In genomic region chr7:88106430-88106829, GRCh38 we compare ENCODE assay signal across 15 cellular contexts.
"Had no signal": no experiment of that assay in that cellular context is flagged by ENCODE, and none has a peak within 500 bp of the region (broad histone marks: within the 10 kb centered on the region; RNA-seq: fewer than 3 reads in every experiment).

No MANE protein-coding gene starts in this region.

- H3K4me3 Mint-ChIP-seq: activated naive CD4-positive, alpha-beta T cell treated with anti-CD3 and anti-CD28 coated beads, Interleukin-2, amount 10 ng/mL, durations not matched to agents 7 days and 5 days; naive thymus-derived CD4-positive, alpha-beta T cell; T-cell had no signal

- H3K36me3 Mint-ChIP-seq: activated naive CD4-positive, alpha-beta T cell treated with anti-CD3 and anti-CD28 coated beads, Interleukin-2, amount 10 ng/mL, durations not matched to agents 7 days and 5 days; naive thymus-derived CD4-positive, alpha-beta T cell; T-cell had no signal

- H3K27ac Mint-ChIP-seq: activated naive CD4-positive, alpha-beta T cell treated with anti-CD3 and anti-CD28 coated beads, Interleukin-2, amount 10 ng/mL, durations not matched to agents 7 days and 5 days; naive thymus-derived CD4-positive, alpha-beta T cell; T-cell had no signal

- H3K27me3 Mint-ChIP-seq: activated naive CD4-positive, alpha-beta T cell treated with anti-CD3 and anti-CD28 coated beads, Interleukin-2, amount 10 ng/mL, durations not matched to agents 7 days and 5 days; naive thymus-derived CD4-positive, alpha-beta T cell; T-cell had no signal

- H3K9me3 Mint-ChIP-seq: activated naive CD4-positive, alpha-beta T cell treated with anti-CD3 and anti-CD28 coated beads, Interleukin-2, amount 10 ng/mL, durations not matched to agents 7 days and 5 days; T-cell had no signal

- H3K4me1 Mint-ChIP-seq: activated naive CD4-positive, alpha-beta T cell treated with anti-CD3 and anti-CD28 coated beads, Interleukin-2, amount 10 ng/mL, durations not matched to agents 7 days and 5 days; T-cell had no signal

- DNase-seq: activated CD8-positive, alpha-beta memory T cell treated with anti-CD3 and anti-CD28 coated beads for 24 hours; activated naive CD4-positive, alpha-beta T cell treated with anti-CD3 and anti-CD28 coated beads, Interleukin-2, amount 10 ng/mL, durations not matched to agents 7 days and 5 days; brain microvascular endothelial cell; effector memory CD4-positive, alpha-beta T cell; heart right ventricle; mammary epithelial cell; naive thymus-derived CD4-positive, alpha-beta T cell; posterior cingulate gyrus; stimulated activated naive CD4-positive, alpha-beta T cell treated with Interleukin-2 at 50 U/mL for 16 hours; T-cell; upper lobe of left lung; WERI-Rb-1 had no signal

- ATAC-seq: heart right ventricle; left lobe of liver; naive thymus-derived CD4-positive, alpha-beta T cell; T-cell had no signal

- FAIRE-seq: frontal cortex, islet of Langerhans had no signal
